ENCODE assay signal across 14 cellular contexts in genomic region chr6:156848123-156848522, GRCh38.
A peak's percentile ranks its signal among the peaks of the same experiment; 100 is the strongest.
DNase-seq lines count a peak whose midpoint lies in the region; TF ChIP-seq lines count a peak whose summit lies in the region.
"Had no signal": no experiment of that assay in that cellular context is flagged by ENCODE, and none has a peak within 500 bp of the region (broad histone marks: within the 10 kb centered on the region; RNA-seq: fewer than 3 reads in every experiment).

No MANE protein-coding gene starts in this region.

- no peaks in the 10 kb centered on the region for H3K36me3 ChIP-seq in tibial artery
- H3K36me3 ChIP-seq: MG63 had no signal

- TF ChIP-seq CTCF in astrocyte of the spinal cord (IDR thresholded peaks at IDR 0.05; ENCODE audit: low read depth, low read length) = no peak
- no peak for TF ChIP-seq CTCF in tibial artery (IDR thresholded peaks at IDR 0.05)

- no peak for DNase-seq in activated T-cell treated with anti-CD3 and anti-CD28 coated beads, Interleukin-2, amount 50 U/mL, for 24 hours
- DNase-seq in activated T-cell treated with anti-CD3 and anti-CD28 coated beads, Interleukin-2, amount 50 U/mL, for 48 hours = no peak
- DNase-seq in astrocyte of the spinal cord (ENCODE audit: low read depth, low spot score) (peak; percentile 19), immature natural killer cell (no peak), tibial artery (no peak), NCI-H524 (lab: John Stamatoyannopoulos, UW) (no peak), HuH-7 (ENCODE audit: low spot score) (no peak)
- DNase-seq in stimulated activated CD4-positive, alpha-beta T cell treated with anti-CD3 and anti-CD28 coated beads, Interleukin-2, amount 100 ng/mL, for 24 hours = no peak
- DNase-seq: activated CD4-positive, CD25-positive, alpha-beta regulatory T cell treated with anti-CD3 and anti-CD28 coated beads, Interleukin-2, amount 50 U/mL, for 72 hours; activated T-cell treated with anti-CD3 and anti-CD28 coated beads, Interleukin-2, amount 50 U/mL, for 1 hour; midbrain; NCI-H526; SW 1271 had no signal

- peaks cover 0 to 99% (median 78%) of the 10 kb centered on the region in 4 donors for H3K4me1 ChIP-seq in tibial artery

- H3K4me3 ChIP-seq in astrocyte of the spinal cord (ENCODE audit: low read depth, low read length) = no peak overlapping the region
- H3K4me3 ChIP-seq in tibial artery = peak overlapping the region in 1 of 2 donors; percentile 21
- H3K4me3 ChIP-seq: MG63 had no signal

- H3K9me3 Mint-ChIP-seq in activated T-cell treated with anti-CD3 and anti-CD28 coated beads, Interleukin-2, amount 50 U/mL, for 24 hours = no peaks in the 10 kb centered on the region
- H3K9me3 Mint-ChIP-seq in immature natural killer cell = no peaks in the 10 kb centered on the region

- H3K27ac ChIP-seq in tibial artery = peak overlapping the region; percentile 44 to 71

- H3K27me3 Mint-ChIP-seq in activated T-cell treated with anti-CD3 and anti-CD28 coated beads, Interleukin-2, amount 50 U/mL, for 24 hours = no peaks in the 10 kb centered on the region
- H3K27me3 Mint-ChIP-seq in immature natural killer cell (ENCODE audit: low read depth in 3 of 3) = peaks cover 0 to 3% (median 2%) of the 10 kb centered on the region in 3 donors

- H3K27me3 ChIP-seq in tibial artery = no peaks in the 10 kb centered on the region
- H3K27me3 ChIP-seq: MG63 had no signal

- intact Hi-C loops in tibial artery (cut with DNase I; ENCODE audit: low total_unique reads) = no loop called here

- no peaks in the 10 kb centered on the region for H3K9me3 ChIP-seq in tibial artery
- H3K9me3 ChIP-seq: MG63 had no signal

- no peak overlapping the region for H3K4me3 Mint-ChIP-seq in activated T-cell treated with anti-CD3 and anti-CD28 coated beads, Interleukin-2, amount 50 U/mL, for 24 hours
- H3K4me3 Mint-ChIP-seq in immature natural killer cell = peak overlapping the region in 1 of 5 donors; percentile 23

- peak overlapping the region; percentile 33 for H3K27ac Mint-ChIP-seq in activated T-cell treated with anti-CD3 and anti-CD28 coated beads, Interleukin-2, amount 50 U/mL, for 24 hours
- H3K27ac Mint-ChIP-seq in immature natural killer cell = peak overlapping the region in 4 of 6 donors; percentile 9 to 74 (median 41)

- H3K4me1 Mint-ChIP-seq in activated T-cell treated with anti-CD3 and anti-CD28 coated beads, Interleukin-2, amount 50 U/mL, for 24 hours (ENCODE audit: low read depth) = peaks cover 94% of the 10 kb centered on the region
- peaks cover 89 to 98% of the 10 kb centered on the region in 2 donors for H3K4me1 Mint-ChIP-seq in immature natural killer cell

- in situ Hi-C loops in astrocyte of the spinal cord (cut with HindIII; ENCODE audit: low sequenced_read_pairs) = no loop called here

- H3K36me3 Mint-ChIP-seq in activated T-cell treated with anti-CD3 and anti-CD28 coated beads, Interleukin-2, amount 50 U/mL, for 24 hours (ENCODE audit: low read depth) = peaks cover 13% of the 10 kb centered on the region
- no peaks in the 10 kb centered on the region for H3K36me3 Mint-ChIP-seq in immature natural killer cell
